ENCODE assay signal across 13 cellular contexts in genomic region chr18:11609488-11609887, GRCh38. TPM values are rescaled to one million over a fixed set of nuclear protein-coding genes. Genes with fewer than 3 reads are reported as not detected.
A peak's percentile ranks its signal among the peaks of the same experiment; 100 is the strongest.
DNase-seq lines count a peak whose midpoint lies in the region; TF ChIP-seq lines count a peak whose summit lies in the region.
"Not testable (repeated sequence)": the region's sequence is repeated elsewhere in the genome, so short reads cannot be mapped to it uniquely, and the experiment has no call there.
"Had no signal": no experiment of that assay in that cellular context is flagged by ENCODE, and none has a peak within 500 bp of the region (broad histone marks: within the 10 kb centered on the region; RNA-seq: fewer than 3 reads in every experiment).

SLC35G4 (plus strand) TSS chr18:11609596; CDS start chr18:11609596, 0 bp downstream.

- H3K9me3 Mint-ChIP-seq in activated naive CD4-positive, alpha-beta T cell treated with anti-CD3 and anti-CD28 coated beads, Interleukin-2, amount 50 U/mL, for 24 hours; glutamatergic neuron (ENCODE audit: unreplicated experiment): not testable (repeated sequence)
- H3K9me3 Mint-ChIP-seq in endodermal cell, result peaks cover 10% of the 10 kb centered on the region

- not testable (repeated sequence) for H3K36me3 Mint-ChIP-seq in activated naive CD4-positive, alpha-beta T cell treated with anti-CD3 and anti-CD28 coated beads, Interleukin-2, amount 50 U/mL, for 24 hours; endodermal cell (ENCODE audit: low read depth); glutamatergic neuron (ENCODE audit: unreplicated experiment)

- not testable (repeated sequence) for H3K36me3 ChIP-seq in endodermal cell (ENCODE audit: control insufficient read depth, insufficient read depth, low read length); thyroid gland

- not testable (repeated sequence) for H3K27me3 Mint-ChIP-seq in activated naive CD4-positive, alpha-beta T cell treated with anti-CD3 and anti-CD28 coated beads, Interleukin-2, amount 50 U/mL, for 24 hours; endodermal cell (ENCODE audit: insufficient read depth); glutamatergic neuron (ENCODE audit: unreplicated experiment)

- not testable (repeated sequence) for H3K9ac ChIP-seq in endodermal cell (ENCODE audit: extremely low read depth, low read length, poor library complexity, severe bottlenecking)

- not testable (repeated sequence) for H3K4me3 ChIP-seq in endodermal cell (ENCODE audit: low read length); thyroid gland (replicated peaks in 1 of 3)

- TF ChIP-seq CTCF in endodermal cell (conservative IDR thresholded peaks at IDR 0.05); glutamatergic neuron (IDR thresholded peaks at IDR 0.05; ENCODE audit: partially characterized antibody, unreplicated experiment); thyroid gland (IDR thresholded peaks at IDR 0.05): not testable (repeated sequence)

- TF ChIP-seq POLR2A in thyroid gland (IDR thresholded peaks at IDR 0.05), result not testable (repeated sequence)

- DNase-seq in endodermal cell (peak; percentile 9), thyroid gland (peak; percentile 14 to 24)
- DNase-seq in glutamatergic neuron, result not testable (repeated sequence)

- H3K4me1 Mint-ChIP-seq in activated naive CD4-positive, alpha-beta T cell treated with anti-CD3 and anti-CD28 coated beads, Interleukin-2, amount 50 U/mL, for 24 hours; endodermal cell; glutamatergic neuron (ENCODE audit: low read depth, unreplicated experiment): not testable (repeated sequence)

- H3K27me3 ChIP-seq in endodermal cell (ENCODE audit: control insufficient read depth, insufficient read depth, low read length, poor library complexity, severe bottlenecking); thyroid gland: not testable (repeated sequence)

- WGBS in endodermal cell (ENCODE audit: insufficient coverage in 1 of 2, insufficient read length in 1 of 2), 2 experiments, result 99% methylated on average over 7 of the region's 9 CpGs; no CpG with 5 or more reads in 1 of the 2 experiments
- WGBS in thyroid gland, 2 donors, result 92 to 100% methylated on average over 5 of the region's 9 CpGs

- intact Hi-C loops in thyroid gland (cut with DNase I), result not testable (repeated sequence)

- H3K27ac ChIP-seq in endodermal cell (ENCODE audit: low read depth, low read length), result not testable (repeated sequence)
- H3K27ac ChIP-seq in thyroid gland, result peak within 1 kb of the TSS; percentile 43 to 74 (median 61)

- H3K9me3 ChIP-seq in endodermal cell (ENCODE audit: control insufficient read depth, low read length); thyroid gland: not testable (repeated sequence)

- H3K27ac Mint-ChIP-seq in activated naive CD4-positive, alpha-beta T cell treated with anti-CD3 and anti-CD28 coated beads, Interleukin-2, amount 50 U/mL, for 24 hours, result peak within 1 kb of the TSS; percentile 19
- H3K27ac Mint-ChIP-seq in endodermal cell, result not testable (repeated sequence)
- H3K27ac Mint-ChIP-seq in glutamatergic neuron (ENCODE audit: unreplicated experiment), result peak within 1 kb of the TSS; percentile 82

- not testable (repeated sequence) for H3K4me3 Mint-ChIP-seq in activated naive CD4-positive, alpha-beta T cell treated with anti-CD3 and anti-CD28 coated beads, Interleukin-2, amount 50 U/mL, for 24 hours; endodermal cell; glutamatergic neuron (ENCODE audit: unreplicated experiment)

- not testable (repeated sequence) for H3K4me1 ChIP-seq in endodermal cell (ENCODE audit: control insufficient read depth, insufficient read depth, low read length)
- H3K4me1 ChIP-seq in thyroid gland, result peaks cover 11 to 14% of the 10 kb centered on the region in 2 donors

RNA-seq across cellular contexts. Expression of gene SLC35G4, which starts in this region (rescaled TPM):
- total RNA-seq in endodermal cell, result not detected
- polyA plus RNA-seq in endodermal cell (2013, experiment 1 of 2), result not detected
- polyA plus RNA-seq in endodermal cell (2013, experiment 2 of 2), result not detected
- not detected for total RNA-seq in glutamatergic neuron (ENCODE audit: unreplicated experiment)
- total RNA-seq in thyroid gland, result not detected
- total RNA-seq: A673; CD4-positive, alpha-beta memory T cell; CD4-positive, CD25-positive, alpha-beta regulatory T cell; CD8-positive, alpha-beta memory T cell; Daoy; G401; GM12878 had no signal
- polyA plus RNA-seq: AG04450; CD14-positive monocyte; CD4-positive, alpha-beta memory T cell; CD4-positive, CD25-positive, alpha-beta regulatory T cell; CD8-positive, alpha-beta memory T cell; GM12878 had no signal

Comparison
In these comparisons a context has a peak if more than half of its experiments do, and no peak if none do; other contexts are left out.
1. Peak in DNase-seq in endodermal cell; RNA of the gene not detected or under 1 TPM.
2. Peak in DNase-seq and H3K27ac ChIP-seq in thyroid gland; RNA of the gene not detected or under 1 TPM.